ENCODE assay signal across 1 cellular context in genomic region chr4:16859031-16859430, GRCh38.
TF ChIP-seq lines count a peak whose summit lies in the region.

No MANE protein-coding gene starts in this region.

TF ChIP-seq in IMR-90, 13 proteins besides CTCF, POLR2A, EP300 and RAD21 (continued from another document):
- TF ChIP-seq NFE2L2 (IDR thresholded peaks at IDR 0.05; ENCODE audit: low read depth, low read length) (no peak), USF2 (IDR thresholded peaks at IDR 0.05; ENCODE audit: low read depth, low read length) (no peak), MXI1 (IDR thresholded peaks at IDR 0.05; ENCODE audit: borderline replicate concordance, low read depth, low read length) (no peak)
TF ChIP-seq in IMR-90: peak in this region for 0.
